Comparison of ENCODE assay signal across 13 cellular contexts in the genomic region with DNA sequence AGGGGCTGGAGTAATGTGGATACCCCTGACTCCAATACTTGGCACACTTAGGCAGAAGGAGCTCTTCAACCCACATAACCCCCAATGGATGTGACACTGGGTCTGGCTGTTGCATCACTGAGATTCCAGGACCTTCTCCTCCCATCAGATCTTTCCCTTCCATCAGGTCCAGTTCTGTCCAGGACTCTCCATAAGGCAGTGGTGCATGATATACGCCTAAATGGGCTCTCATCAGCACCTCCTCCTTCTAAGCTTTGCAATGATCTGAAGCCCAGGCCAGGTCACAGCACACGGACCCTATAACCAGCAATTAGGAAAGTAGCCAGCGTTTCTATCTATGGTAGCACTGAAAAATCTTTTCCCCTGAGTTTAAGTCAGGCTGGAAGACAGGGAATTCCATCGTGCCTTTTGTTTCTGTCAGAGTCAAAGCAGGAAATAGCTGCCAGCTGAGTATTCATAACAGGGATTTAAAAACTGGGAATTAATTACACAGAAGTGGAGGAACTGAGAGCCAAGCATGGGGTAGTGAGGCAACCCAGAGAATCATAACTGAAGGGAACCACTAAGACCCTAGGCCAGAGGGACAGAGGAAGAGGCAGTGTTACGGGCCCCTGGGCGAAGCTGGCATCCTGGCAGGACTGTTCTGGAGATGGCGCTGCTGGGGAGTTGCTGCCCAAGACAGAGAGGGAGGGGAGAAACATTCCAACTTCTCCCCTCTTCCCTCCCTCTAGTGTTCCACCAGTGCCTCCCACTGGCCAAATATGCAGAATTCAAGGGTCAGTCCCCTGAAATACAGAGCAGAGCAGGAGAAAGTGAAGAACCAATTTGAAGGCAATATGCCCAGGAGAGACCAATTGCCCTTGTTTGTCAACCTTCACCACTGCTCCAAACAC. TPM values are rescaled to one million over a fixed set of nuclear protein-coding genes. Genes with fewer than 3 reads are reported as not detected.
DNase-seq lines count a peak whose midpoint lies in the region; FAIRE-seq and TF ChIP-seq lines count a peak whose summit lies in the region.
"Had no signal": no experiment of that assay in that cellular context is flagged by ENCODE, and none has a peak within 500 bp of the region (broad histone marks: within the 10 kb centered on the region; RNA-seq: fewer than 3 reads in every experiment).

No MANE protein-coding gene starts in this region.

- no peak for TF ChIP-seq EP300 in H1 (IDR thresholded peaks at IDR 0.05; ENCODE audit: borderline replicate concordance in 1 of 2, low read depth in 2 of 2, low read length in 2 of 2)

- H3K79me2 ChIP-seq in H1 (ENCODE audit: control insufficient read depth in 1 of 2, insufficient read depth in 2 of 2, low read length in 2 of 2) (no peaks in the 10 kb centered on the region), trophoblast cell (ENCODE audit: control insufficient read depth, insufficient read depth, low read length, poor library complexity) (no peaks in the 10 kb centered on the region)

- H2BK15ac ChIP-seq in H1 (ENCODE audit: low read length): no peak overlapping the region

- H2BK5ac ChIP-seq in H1 (ENCODE audit: low read depth, low read length): no peak overlapping the region
- no peak overlapping the region for H2BK5ac ChIP-seq in trophoblast cell (ENCODE audit: low read depth, low read length, poor library complexity)

- WGBS in H1 (ENCODE audit: extremely low coverage in 1 of 2, insufficient coverage in 1 of 2, insufficient read length in 1 of 2, insufficient replicate concordance in 2 of 2, low coverage in 1 of 2, low lambda C conversion rate in 2 of 2, missing lambda C conversion rate in 1 of 2), 2 experiments: 88% methylated on average over 7 of the region's 7 CpGs; no CpG with 5 or more reads in 1 of the 2 experiments
- no CpG with 5 or more reads among the region's 7 CpGs for WGBS in trophoblast cell (ENCODE audit: extremely low coverage, insufficient coverage, insufficient read length)

- H3K14ac ChIP-seq in H1 (ENCODE audit: insufficient read length): no peak overlapping the region
- H3K14ac ChIP-seq in trophoblast cell (ENCODE audit: low read length): no peak overlapping the region

- H4K5ac ChIP-seq in H1 (ENCODE audit: insufficient read length, low read depth, low read length): no peak overlapping the region

- no peak overlapping the region for H4K12ac ChIP-seq in trophoblast cell (ENCODE audit: low read depth, low read length)

- no peaks in the 10 kb centered on the region for H3K9me3 ChIP-seq in H1 (ENCODE audit: insufficient read depth in 2 of 2, low read depth in 1 of 2, low read length in 1 of 2)
- H3K9me3 ChIP-seq in trophoblast cell (ENCODE audit: insufficient read depth, low read depth, low read length): no peaks in the 10 kb centered on the region
- H3K9me3 ChIP-seq in SJCRH30 (replicated peaks): no peaks in the 10 kb centered on the region
- H3K9me3 ChIP-seq: sigmoid colon, SJSA1 had no signal

- H3K36me3 ChIP-seq in H1 (ENCODE audit: control insufficient read depth in 2 of 4, insufficient read depth in 4 of 4, low read length in 3 of 4): no peaks in the 10 kb centered on the region
- no peaks in the 10 kb centered on the region for H3K36me3 ChIP-seq in trophoblast cell (ENCODE audit: control insufficient read depth in 1 of 2, insufficient read depth in 2 of 2, low read length in 2 of 2)
- no peaks in the 10 kb centered on the region for H3K36me3 ChIP-seq in SJCRH30
- H3K36me3 ChIP-seq: sigmoid colon, SJSA1 had no signal

- DNase-seq in GM04503 (ENCODE audit: low read depth) (peak; percentile 66), NB4 (ENCODE audit: low read depth) (no peak), H1 (ENCODE audit: low read depth in 1 of 2, low spot score in 2 of 2) (no peak), trophoblast cell (no peak), SJCRH30 (no peak), NOMO-1 treated with dmso at 0.1 percent for 144 hours (lab: John Stamatoyannopoulos, UW; ENCODE audit: unreplicated experiment) (no peak)
- DNase-seq in activated T-cell treated with anti-CD3 and anti-CD28 coated beads, Interleukin-2, amount 50 U/mL, for 1 hour: no peak
- DNase-seq: activated T-cell treated with anti-CD3 and anti-CD28 coated beads, Interleukin-2, amount 50 U/mL, for 24 hours; anterior cingulate cortex; DMS79; MV-4-11; sigmoid colon had no signal

- H3K27ac ChIP-seq in H1 (ENCODE audit: low read depth, low read length) (no peak overlapping the region), trophoblast cell (ENCODE audit: low read depth, low read length) (no peak overlapping the region), SJCRH30 (no peak overlapping the region)
- H3K27ac ChIP-seq: sigmoid colon, SJSA1 had no signal

- H2AFZ ChIP-seq in H1 (ENCODE audit: low read length) (no peak overlapping the region), trophoblast cell (ENCODE audit: insufficient read depth, low read length, poor library complexity) (no peak overlapping the region)

- H3K4me1 ChIP-seq in H1 (replicated peaks in 1 of 4; ENCODE audit: control insufficient read depth in 3 of 4, insufficient read depth in 4 of 4, low read length in 3 of 4): no peaks in the 10 kb centered on the region
- H3K4me1 ChIP-seq in trophoblast cell (ENCODE audit: control insufficient read depth in 1 of 2, insufficient read depth in 2 of 2, low read length in 2 of 2): no peaks in the 10 kb centered on the region
- peaks cover 3% of the 10 kb centered on the region; the same call in 1 of the 2 replicates for H3K4me1 ChIP-seq in SJCRH30
- H3K4me1 ChIP-seq: SJSA1 had no signal

- no peak overlapping the region for H3K56ac ChIP-seq in H1 (replicated peaks; ENCODE audit: insufficient read length, low read depth, low read length)

- no peak overlapping the region for H3K18ac ChIP-seq in H1 (ENCODE audit: extremely low read depth, low read length)
- no peak overlapping the region for H3K18ac ChIP-seq in trophoblast cell (ENCODE audit: low read length)

- H2BK12ac ChIP-seq in H1 (ENCODE audit: low read depth, low read length) (no peak overlapping the region), trophoblast cell (ENCODE audit: low read length) (no peak overlapping the region)

- H4K20me1 ChIP-seq in H1 (replicated peaks in 1 of 2; ENCODE audit: control insufficient read depth in 1 of 2, insufficient read depth in 2 of 2, low read length in 2 of 2): no peaks in the 10 kb centered on the region

- no peaks in the 10 kb centered on the region for H3K27me3 ChIP-seq in H1 (replicated peaks in 1 of 4; ENCODE audit: control insufficient read depth in 3 of 4, extremely low read depth in 1 of 4, insufficient read depth in 3 of 4, low read length in 3 of 4)
- no peaks in the 10 kb centered on the region for H3K27me3 ChIP-seq in trophoblast cell (ENCODE audit: insufficient read depth, low read length)
- H3K27me3 ChIP-seq in SJCRH30: no peaks in the 10 kb centered on the region
- H3K27me3 ChIP-seq: sigmoid colon, SJSA1 had no signal

- H2BK120ac ChIP-seq in H1 (replicated peaks; ENCODE audit: low read depth, low read length) (no peak overlapping the region), trophoblast cell (ENCODE audit: insufficient read depth, low read length, poor library complexity) (no peak overlapping the region)

- H2AK5ac ChIP-seq in H1 (ENCODE audit: low read depth, low read length) (no peak overlapping the region), trophoblast cell (ENCODE audit: low read length) (no peak overlapping the region)

- no peak overlapping the region for H3K23ac ChIP-seq in H1 (ENCODE audit: insufficient read length)
- H3K23ac ChIP-seq in trophoblast cell (ENCODE audit: low read length): no peak overlapping the region

- H4K91ac ChIP-seq in H1 (replicated peaks; ENCODE audit: insufficient read length, low read length) (no peak overlapping the region), trophoblast cell (ENCODE audit: low read depth, low read length) (no peak overlapping the region)

- H3K4ac ChIP-seq in H1 (replicated peaks; ENCODE audit: insufficient read length, low read depth, low read length) (no peak overlapping the region), trophoblast cell (ENCODE audit: low read depth, low read length) (no peak overlapping the region)

- no peak overlapping the region for H4K8ac ChIP-seq in H1 (ENCODE audit: extremely low read depth, insufficient read depth, low read length)
- H4K8ac ChIP-seq in trophoblast cell (ENCODE audit: low read depth, low read length): no peak overlapping the region

- CTCF ChIA-PET in H1 (lab: Charles Lee; ENCODE audit: partially characterized antibody): interaction anchor here (1.2 to 1.9 kb wide), 3 partner anchors 9 to 17 kb away, joined by 3 to 9 read pairs (median 4); no protein-coding TSS in a partner anchor

- POLR2A ChIA-PET in H1 (lab: Charles Lee; ENCODE audit: partially characterized antibody): no interaction called here

- H2BK20ac ChIP-seq in H1 (ENCODE audit: low read length): no peak overlapping the region

- H3K79me1 ChIP-seq in H1 (ENCODE audit: low read depth, low read length) (no peaks in the 10 kb centered on the region), trophoblast cell (ENCODE audit: low read length) (no peaks in the 10 kb centered on the region)

- TF ChIP-seq POLR2A in NB4 (IDR thresholded peaks at IDR 0.05; ENCODE audit: extremely low read depth, insufficient read length): no peak
- no peak for TF ChIP-seq POLR2A in H1 (IDR thresholded peaks at IDR 0.05; ENCODE audit: control extremely low read depth in 1 of 2, low read depth in 2 of 2, low read length in 2 of 2)

- H3K9ac ChIP-seq in H1 (replicated peaks in 1 of 4; ENCODE audit: extremely low read depth in 1 of 4, low read depth in 3 of 4, low read length in 3 of 4): no peak overlapping the region
- peak overlapping the region; percentile 36 for H3K9ac ChIP-seq in trophoblast cell (ENCODE audit: low read length)

- no peak overlapping the region for H3K4me3 ChIP-seq in NB4 (ENCODE audit: low read depth, low read length)
- no peak overlapping the region for H3K4me3 ChIP-seq in H1 (ENCODE audit: extremely low read depth in 1 of 4, insufficient read depth in 2 of 4, low read depth in 3 of 4, low read length in 4 of 4)
- H3K4me3 ChIP-seq in trophoblast cell (ENCODE audit: low read depth, low read length): no peak overlapping the region
- no peak overlapping the region for H3K4me3 ChIP-seq in SJCRH30
- H3K4me3 ChIP-seq: sigmoid colon, SJSA1 had no signal

- H3K23me2 ChIP-seq in H1 (ENCODE audit: low read depth, low read length): no peaks in the 10 kb centered on the region

- TF ChIP-seq CTCF in NB4 (IDR thresholded peaks at IDR 0.05; ENCODE audit: low read depth, low read length) (peak; percentile 1), H1 (IDR thresholded peaks at IDR 0.05; ENCODE audit: control extremely low read depth in 1 of 3, insufficient read depth in 1 of 3, low read depth in 1 of 3, low read length in 3 of 3) (peak in 2 of 3 experiments; percentile 42 to 49; a peak in 3 of 4 replicates)

- H3K4me2 ChIP-seq in H1 (ENCODE audit: insufficient read depth in 1 of 2, low read depth in 2 of 2, low read length in 2 of 2): no peak overlapping the region
- no peak overlapping the region for H3K4me2 ChIP-seq in trophoblast cell (ENCODE audit: low read length)

- peak; percentile 49 to 63 for TF ChIP-seq RAD21 in H1 (IDR thresholded peaks at IDR 0.05 in 1 of 2, conservative IDR thresholded peaks at IDR 0.05 in 1 of 2; ENCODE audit: low read depth in 2 of 2, low read length in 2 of 2)

- no peak for FAIRE-seq in H1 (lab: Jason Lieb, UNC)

RNA-seq across cellular contexts. Expression of a gene that starts 37.5 kb away (rescaled TPM):
- 34.5 and 39.5 TPM in 2 replicates for total RNA-seq in H1 (2021; fragmentation: NEBNext Ultra II Directional; extraction: Animal tissue kit (Norgen Biotek cat#: 25700))
- polyA plus RNA-seq in H1 (2011; rRNA removed): 2.9 and 5.6 TPM in 2 replicates
- 8.2 TPM for polyA plus RNA-seq in H1 (2011; cell fraction: cytosol; rRNA removed)
- polyA plus RNA-seq in H1 (2011; cell fraction: nucleus; rRNA removed): 4.1 TPM
- polyA plus RNA-seq in H1 (2012, experiment 1 of 2): 11.5 to 25.0 TPM (median 18.0 TPM) in 4 replicates
- 3.0 TPM for polyA plus RNA-seq in H1 (2012, experiment 2 of 2)
- polyA plus RNA-seq in H1 (2013, experiment 1 of 2): 21.6 TPM
- polyA plus RNA-seq in H1 (2013, experiment 2 of 2): 18.2 TPM
- 8.7 and 9.0 TPM in 2 replicates for polyA minus RNA-seq in H1 (2011; rRNA and poly(A)+ RNA removed)
- polyA minus RNA-seq in H1 (2011; cell fraction: cytosol; rRNA and poly(A)+ RNA removed): 14.9 TPM
- polyA minus RNA-seq in H1 (2011; cell fraction: nucleus; rRNA and poly(A)+ RNA removed): 22.5 TPM
- 4.5 and 4.7 TPM in 2 replicates for polyA plus RNA-seq in trophoblast cell (2013)
- 0.03 and 0.20 TPM in 2 replicates for total RNA-seq in SJCRH30 (2014; rRNA removed; shearing (Covaris generic))
- total RNA-seq: SJSA1 had no signal

Comparison
In these comparisons a context has a peak if more than half of its experiments do, and no peak if none do; other contexts are left out.
1. RNA of a gene that starts 37.5 kb away (total RNA-seq): 34.5 to 39.5 TPM in H1; 0.03 to 0.20 TPM in SJCRH30; every median in the first group is over 10 times any median in the second.